24 cellular contexts compared by ENCODE assay signal in the genomic region with DNA sequence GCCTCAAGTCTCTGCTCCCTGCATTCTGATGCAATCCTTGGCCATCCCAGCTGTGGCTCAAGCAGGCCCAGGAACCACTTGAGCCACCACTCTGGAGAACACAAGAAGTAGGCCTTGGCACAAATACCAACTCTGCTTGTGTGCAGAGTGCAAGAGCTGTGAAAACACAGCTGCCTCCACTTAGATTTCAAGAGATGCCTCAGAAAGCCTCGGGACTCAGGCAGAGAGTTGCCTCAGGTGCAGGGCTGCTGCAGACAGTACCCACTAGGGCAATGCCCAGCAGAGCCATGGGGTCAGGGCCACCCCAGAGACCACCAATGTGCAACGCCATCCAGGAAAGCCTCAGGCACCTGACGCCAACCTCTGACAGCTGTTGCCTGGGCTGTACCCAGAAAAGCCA.
"Had no signal": no experiment of that assay in that cellular context is flagged by ENCODE, and none has a peak within 500 bp of the region (broad histone marks: within the 10 kb centered on the region; RNA-seq: fewer than 3 reads in every experiment).

No MANE protein-coding gene starts in this region.

- H3K27me3 Mint-ChIP-seq: activated CD4-positive, alpha-beta memory T cell treated with anti-CD3 and anti-CD28 coated beads, Interleukin-2, amount 10 ng/mL, durations not matched to agents 7 days and 5 days; activated CD4-positive, alpha-beta T cell treated with anti-CD3 and anti-CD28 coated beads, Interleukin-2, amount 10 ng/mL, durations not matched to agents 24 days and 14 days had no signal

- H3K4me1 Mint-ChIP-seq: activated CD4-positive, alpha-beta memory T cell treated with anti-CD3 and anti-CD28 coated beads, Interleukin-2, amount 10 ng/mL, durations not matched to agents 7 days and 5 days; activated CD4-positive, alpha-beta T cell treated with anti-CD3 and anti-CD28 coated beads, Interleukin-2, amount 10 ng/mL, durations not matched to agents 24 days and 14 days; immature natural killer cell; mesothelial cell of epicardium had no signal

- H3K27ac ChIP-seq: ascending aorta, brain microvascular endothelial cell, esophagus muscularis mucosa, hepatocyte, pancreas, psoas muscle, right atrium auricular region, transverse colon had no signal

- ATAC-seq: activated CD4-positive, CD25-positive, alpha-beta regulatory T cell treated with anti-CD3 and anti-CD28 coated beads, Interleukin-2, amount 50 U/mL, for 24 hours; activated naive CD4-positive, alpha-beta T cell treated with anti-CD3 and anti-CD28 coated beads, Interleukin-2, amount 50 U/mL, for 72 hours; left lobe of liver; natural killer cell treated with Interleukin-12 subunit alpha and Interleukin-12 subunit beta and Interleukin-15 and Interleukin-18, amount 100 ng/mL, for 72 hours; pancreas; psoas muscle had no signal

- H3K27ac Mint-ChIP-seq: activated CD4-positive, alpha-beta memory T cell treated with anti-CD3 and anti-CD28 coated beads, Interleukin-2, amount 10 ng/mL, durations not matched to agents 7 days and 5 days; activated CD4-positive, alpha-beta T cell treated with anti-CD3 and anti-CD28 coated beads, Interleukin-2, amount 10 ng/mL, durations not matched to agents 24 days and 14 days; activated naive CD4-positive, alpha-beta T cell treated with anti-CD3 and anti-CD28 coated beads, Interleukin-2, amount 50 U/mL, for 72 hours; activated T-helper 1 cell treated with anti-CD3 and anti-CD28 coated beads, Interleukin-12 subunit alpha, Interleukin-12 subunit beta, Interleukin-2, Interleukin-4 antibody, amounts not matched to agents 30 ng/mL and 10 ng/mL and 1 ng/mL, durations not matched to agents 14 hours and 24 hours and 36 hours; immature natural killer cell; mesothelial cell of epicardium; natural killer cell treated with Interleukin-12 subunit alpha and Interleukin-12 subunit beta and Interleukin-15 and Interleukin-18, amount 100 ng/mL, for 72 hours; stimulated activated naive CD8-positive, alpha-beta T cell treated with anti-CD3 and anti-CD28 coated beads, Interleukin-15, Interleukin-2, amounts not matched to agents 100 ng/mL and 50 ng/mL, for 24 hours had no signal

- H3K9me3 Mint-ChIP-seq: activated CD4-positive, alpha-beta memory T cell treated with anti-CD3 and anti-CD28 coated beads, Interleukin-2, amount 10 ng/mL, durations not matched to agents 7 days and 5 days; activated CD4-positive, alpha-beta T cell treated with anti-CD3 and anti-CD28 coated beads, Interleukin-2, amount 10 ng/mL, durations not matched to agents 24 days and 14 days; activated T-helper 1 cell treated with anti-CD3 and anti-CD28 coated beads, Interleukin-12 subunit alpha, Interleukin-12 subunit beta, Interleukin-2, Interleukin-4 antibody, amounts not matched to agents 30 ng/mL and 10 ng/mL and 1 ng/mL, durations not matched to agents 14 hours and 24 hours and 36 hours had no signal

- H3K4me3 Mint-ChIP-seq: activated CD4-positive, alpha-beta memory T cell treated with anti-CD3 and anti-CD28 coated beads, Interleukin-2, amount 10 ng/mL, durations not matched to agents 7 days and 5 days; activated CD4-positive, alpha-beta T cell treated with anti-CD3 and anti-CD28 coated beads, Interleukin-2, amount 10 ng/mL, durations not matched to agents 24 days and 14 days; activated T-helper 1 cell treated with anti-CD3 and anti-CD28 coated beads, Interleukin-12 subunit alpha, Interleukin-12 subunit beta, Interleukin-2, Interleukin-4 antibody, amounts not matched to agents 30 ng/mL and 10 ng/mL and 1 ng/mL, durations not matched to agents 14 hours and 24 hours and 36 hours; immature natural killer cell; mesothelial cell of epicardium; natural killer cell treated with Interleukin-12 subunit alpha and Interleukin-12 subunit beta and Interleukin-15 and Interleukin-18, amount 100 ng/mL, for 72 hours; stimulated activated naive CD8-positive, alpha-beta T cell treated with anti-CD3 and anti-CD28 coated beads, Interleukin-15, Interleukin-2, amounts not matched to agents 100 ng/mL and 50 ng/mL, for 24 hours had no signal

- H3K36me3 Mint-ChIP-seq: activated naive CD4-positive, alpha-beta T cell treated with anti-CD3 and anti-CD28 coated beads, Interleukin-2, amount 50 U/mL, for 72 hours; immature natural killer cell; natural killer cell treated with Interleukin-12 subunit alpha and Interleukin-12 subunit beta and Interleukin-15 and Interleukin-18, amount 100 ng/mL, for 72 hours had no signal

- DNase-seq: activated CD4-positive, alpha-beta memory T cell treated with anti-CD3 and anti-CD28 coated beads, Interleukin-2, amount 10 ng/mL, durations not matched to agents 7 days and 5 days; activated CD4-positive, alpha-beta T cell treated with anti-CD3 and anti-CD28 coated beads, Interleukin-2, amount 10 ng/mL, durations not matched to agents 24 days and 14 days; activated gamma-delta T cell treated with Interleukin-2 at 50 U/mL for 16 hours; brain microvascular endothelial cell; caudate nucleus; effector memory CD4-positive, alpha-beta T cell; glutamatergic neuron; immature natural killer cell; mammary epithelial cell; psoas muscle; stimulated activated CD4-positive, alpha-beta T cell treated with anti-CD3 and anti-CD28 coated beads, Interleukin-4, amount 100 ng/mL, for 4 hours; transverse colon had no signal
